In genomic region chr6:18359237-18359885, GRCh38 we compare ENCODE assay signal across 9 cellular contexts. TPM values are rescaled to one million over a fixed set of nuclear protein-coding genes. Genes with fewer than 3 reads are reported as not detected.
DNase-seq lines count a peak whose midpoint lies in the region; ATAC-seq and TF ChIP-seq lines count a peak whose summit lies in the region.
"Had no signal": no experiment of that assay in that cellular context is flagged by ENCODE, and none has a peak within 500 bp of the region (broad histone marks: within the 10 kb centered on the region; RNA-seq: fewer than 3 reads in every experiment).

No MANE protein-coding gene starts in this region.

- no peak for TF ChIP-seq CTCF in GM23338 (conservative IDR thresholded peaks at IDR 0.05; ENCODE audit: low read depth in 2 of 2)

- no peaks in the 10 kb centered on the region for H3F3A ChIP-seq in GM23338 (replicated peaks; ENCODE audit: low read depth)

- ATAC-seq in GM19372 (IDR thresholded peaks at IDR 0.05; ENCODE audit: low read depth, unreplicated experiment) (peak; percentile 89), HG02943 (IDR thresholded peaks at IDR 0.05; ENCODE audit: low read depth, unreplicated experiment) (peak; percentile 74), GM23338 (no peak)

- H3K36me3 ChIP-seq in BLaER1 treated with 17β-estradiol and CSF1 and Interleukin-3, amounts not matched to agents 10 nM and 100 nM = no peaks in the 10 kb centered on the region
- H3K36me3 ChIP-seq in GM23338 (ENCODE audit: insufficient read depth) = no peaks in the 10 kb centered on the region

- H3K9me3 Mint-ChIP-seq in GM23338 = peaks cover 6% of the 10 kb centered on the region; the same call in 2 of the 3 replicates

- no peak overlapping the region for H3K4me3 ChIP-seq in BLaER1 treated with 17β-estradiol and CSF1 and Interleukin-3, amounts not matched to agents 10 nM and 100 nM
- H3K4me3 ChIP-seq in GM23338 = no peak overlapping the region

- no peak overlapping the region for H2AFZ ChIP-seq in GM23338

- H3K4me2 ChIP-seq in BLaER1 treated with 17β-estradiol and CSF1 and Interleukin-3, amounts not matched to agents 10 nM and 100 nM = peak overlapping the region; percentile 47 to 80 (median 67)
- H3K4me2 ChIP-seq in GM23338 = no peak overlapping the region

- H3K9ac ChIP-seq in BLaER1 treated with 17β-estradiol and CSF1 and Interleukin-3, amounts not matched to agents 10 nM and 100 nM = peak overlapping the region in 3 of 11 experiments; percentile 15 to 21 (median 18); a peak in 3 of 22 replicates

- H3K27ac Mint-ChIP-seq in GM23338 = no peak overlapping the region

- H3K4me1 ChIP-seq in BLaER1 treated with 17β-estradiol and CSF1 and Interleukin-3, amounts not matched to agents 10 nM and 100 nM = peaks cover 21 to 59% (median 33%) of the 10 kb centered on the region in 10 experiments
- no peaks in the 10 kb centered on the region for H3K4me1 ChIP-seq in GM23338 (ENCODE audit: insufficient read depth)

- H3K9me3 ChIP-seq in BLaER1 treated with 17β-estradiol and CSF1 and Interleukin-3, amounts not matched to agents 10 nM and 100 nM (replicated peaks in 1 of 11) = peaks cover 0 to 15% (median 9%) of the 10 kb centered on the region in 11 experiments; a peak in 11 of 22 replicates

- DNase-seq in RPMI8226 (peak; percentile 91), hypothalamus (lab: John Stamatoyannopoulos, UW) (no peak), T1000 (lab: John Stamatoyannopoulos, UW) (no peak), NCI-H1436 (lab: John Stamatoyannopoulos, UW) (no peak), GM23338 (ENCODE audit: low spot score) (no peak)

- peak overlapping the region; percentile 10 to 65 (median 50); a peak in 19 of 22 replicates for H3K27ac ChIP-seq in BLaER1 treated with 17β-estradiol and CSF1 and Interleukin-3, amounts not matched to agents 10 nM and 100 nM
- H3K27ac ChIP-seq in GM23338 (ENCODE audit: low read depth) = no peak overlapping the region
- H3K27ac ChIP-seq: RWPE1 had no signal

- peaks cover 7% of the 10 kb centered on the region for H3K27me3 Mint-ChIP-seq in GM23338 (ENCODE audit: insufficient read depth, low read depth, poor library complexity)

- H3K27me3 ChIP-seq in BLaER1 treated with 17β-estradiol and CSF1 and Interleukin-3, amounts not matched to agents 10 nM and 100 nM = no peaks in the 10 kb centered on the region
- H3K27me3 ChIP-seq in GM23338 (ENCODE audit: insufficient read depth) = no peaks in the 10 kb centered on the region

- H3K4me1 Mint-ChIP-seq in GM23338 = no peaks in the 10 kb centered on the region

- 0 out of 2 replicates have a peak, but pooled peaks cover 3% of the 10 kb centered on the region for H3K9me2 ChIP-seq in GM23338 (ENCODE audit: insufficient read depth)

- no peak overlapping the region for H3K4me3 Mint-ChIP-seq in GM23338

- H3K79me2 ChIP-seq in GM23338 (replicated peaks; ENCODE audit: insufficient read depth) = no peaks in the 10 kb centered on the region

- no peaks in the 10 kb centered on the region for H4K20me1 ChIP-seq in BLaER1 treated with 17β-estradiol and CSF1 and Interleukin-3, amounts not matched to agents 10 nM and 100 nM
- no peaks in the 10 kb centered on the region for H4K20me1 ChIP-seq in GM23338 (replicated peaks; ENCODE audit: insufficient read depth)

- H3K36me3 Mint-ChIP-seq in GM23338 (ENCODE audit: low read depth) = no peaks in the 10 kb centered on the region; the same call in 2 of the 3 replicates

TF ChIP-seq in GM23338, 12 proteins besides CTCF, POLR2A, EP300 and RAD21 (continues in another document):
- TF ChIP-seq POLR2AphosphoS5 (IDR thresholded peaks at IDR 0.05; ENCODE audit: low read depth) = no peak
- TF ChIP-seq STAT1 (IDR thresholded peaks at IDR 0.05; ENCODE audit: unreplicated experiment) = no peak
- no peak for TF ChIP-seq EZH2 (IDR thresholded peaks at IDR 0.05; ENCODE audit: low read depth, unreplicated experiment)
- TF ChIP-seq JUNB (IDR thresholded peaks at IDR 0.05; ENCODE audit: unreplicated experiment) = no peak
- TF ChIP-seq, protein P1, sequence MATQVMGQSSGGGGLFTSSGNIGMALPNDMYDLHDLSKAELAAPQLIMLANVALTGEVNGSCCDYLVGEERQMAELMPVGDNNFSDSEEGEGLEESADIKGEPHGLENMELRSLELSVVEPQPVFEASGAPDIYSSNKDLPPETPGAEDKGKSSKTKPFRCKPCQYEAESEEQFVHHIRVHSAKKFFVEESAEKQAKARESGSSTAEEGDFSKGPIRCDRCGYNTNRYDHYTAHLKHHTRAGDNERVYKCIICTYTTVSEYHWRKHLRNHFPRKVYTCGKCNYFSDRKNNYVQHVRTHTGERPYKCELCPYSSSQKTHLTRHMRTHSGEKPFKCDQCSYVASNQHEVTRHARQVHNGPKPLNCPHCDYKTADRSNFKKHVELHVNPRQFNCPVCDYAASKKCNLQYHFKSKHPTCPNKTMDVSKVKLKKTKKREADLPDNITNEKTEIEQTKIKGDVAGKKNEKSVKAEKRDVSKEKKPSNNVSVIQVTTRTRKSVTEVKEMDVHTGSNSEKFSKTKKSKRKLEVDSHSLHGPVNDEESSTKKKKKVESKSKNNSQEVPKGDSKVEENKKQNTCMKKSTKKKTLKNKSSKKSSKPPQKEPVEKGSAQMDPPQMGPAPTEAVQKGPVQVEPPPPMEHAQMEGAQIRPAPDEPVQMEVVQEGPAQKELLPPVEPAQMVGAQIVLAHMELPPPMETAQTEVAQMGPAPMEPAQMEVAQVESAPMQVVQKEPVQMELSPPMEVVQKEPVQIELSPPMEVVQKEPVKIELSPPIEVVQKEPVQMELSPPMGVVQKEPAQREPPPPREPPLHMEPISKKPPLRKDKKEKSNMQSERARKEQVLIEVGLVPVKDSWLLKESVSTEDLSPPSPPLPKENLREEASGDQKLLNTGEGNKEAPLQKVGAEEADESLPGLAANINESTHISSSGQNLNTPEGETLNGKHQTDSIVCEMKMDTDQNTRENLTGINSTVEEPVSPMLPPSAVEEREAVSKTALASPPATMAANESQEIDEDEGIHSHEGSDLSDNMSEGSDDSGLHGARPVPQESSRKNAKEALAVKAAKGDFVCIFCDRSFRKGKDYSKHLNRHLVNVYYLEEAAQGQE (IDR thresholded peaks at IDR 0.05; ENCODE audit: unreplicated experiment) = no peak
- no peak for TF ChIP-seq ZNF331 (CRISPR knock-in tag; IDR thresholded peaks at IDR 0.05; ENCODE audit: low read depth)
- TF ChIP-seq, protein P2, sequence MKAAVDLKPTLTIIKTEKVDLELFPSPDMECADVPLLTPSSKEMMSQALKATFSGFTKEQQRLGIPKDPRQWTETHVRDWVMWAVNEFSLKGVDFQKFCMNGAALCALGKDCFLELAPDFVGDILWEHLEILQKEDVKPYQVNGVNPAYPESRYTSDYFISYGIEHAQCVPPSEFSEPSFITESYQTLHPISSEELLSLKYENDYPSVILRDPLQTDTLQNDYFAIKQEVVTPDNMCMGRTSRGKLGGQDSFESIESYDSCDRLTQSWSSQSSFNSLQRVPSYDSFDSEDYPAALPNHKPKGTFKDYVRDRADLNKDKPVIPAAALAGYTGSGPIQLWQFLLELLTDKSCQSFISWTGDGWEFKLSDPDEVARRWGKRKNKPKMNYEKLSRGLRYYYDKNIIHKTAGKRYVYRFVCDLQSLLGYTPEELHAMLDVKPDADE (IDR thresholded peaks at IDR 0.05) = no peak
- TF ChIP-seq EZH2phosphoT487 (IDR thresholded peaks at IDR 0.05; ENCODE audit: unreplicated experiment) = no peak
- TF ChIP-seq ZNF114 (CRISPR knock-in tag; IDR thresholded peaks at IDR 0.05) = no peak
- no peak for TF ChIP-seq NANOG (IDR thresholded peaks at IDR 0.05; ENCODE audit: borderline replicate concordance)

RNA-seq across cellular contexts. Expression of gene RNF144B, which starts 27.8 kb away (rescaled TPM):
- total RNA-seq in GM23338 (2014; rRNA removed; shearing (Covaris generic)) = 8.0 and 9.0 TPM in 2 replicates
- 3.2 and 4.2 TPM in 2 replicates for polyA plus RNA-seq in GM23338 (2016; fragmentation: Nextera tagmentation; extraction: Ambion mirVana)
